1 cellular context compared by ENCODE assay signal in the genomic region with DNA sequence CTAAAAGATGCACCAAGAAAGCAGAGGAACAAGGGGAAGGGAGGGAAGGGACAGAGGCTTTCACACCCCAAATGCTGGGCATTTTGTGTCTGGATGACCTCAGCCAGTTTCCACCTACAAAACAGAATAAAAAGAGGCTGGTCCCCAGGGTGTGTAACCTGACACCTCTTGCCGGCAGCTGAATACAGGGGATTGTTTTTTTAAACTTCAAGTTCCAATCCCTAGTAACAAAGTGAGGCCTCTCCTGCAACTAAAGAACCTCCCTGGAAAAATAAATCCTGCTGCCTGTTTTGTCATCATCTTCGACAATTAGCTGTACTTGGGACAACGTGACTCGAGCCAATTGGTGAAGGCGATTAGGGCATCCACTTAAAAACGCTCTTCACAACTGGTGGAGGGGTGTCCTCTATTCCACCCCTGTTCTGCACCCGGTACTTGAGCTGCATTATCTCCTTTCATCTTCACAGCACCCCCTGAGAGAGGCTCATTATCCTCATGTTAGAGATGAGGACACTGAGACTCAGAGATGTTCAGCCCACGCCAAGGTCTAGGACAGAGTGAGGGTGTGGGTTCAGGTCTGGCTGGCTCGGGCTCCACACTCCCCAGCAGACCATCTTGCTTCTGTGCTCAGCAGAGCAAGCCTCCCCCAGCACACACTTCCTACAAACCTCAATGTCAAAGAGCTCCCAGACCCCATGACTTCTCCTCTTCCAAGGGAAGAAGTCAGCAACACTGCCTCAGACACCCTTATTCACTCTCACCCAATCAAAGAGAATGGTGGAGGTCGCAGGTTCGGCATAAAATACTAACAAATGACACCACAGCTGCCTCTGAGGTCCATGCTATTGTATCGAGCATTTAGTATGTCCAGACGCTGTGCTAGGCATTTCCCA.
TF ChIP-seq lines count a peak whose summit lies in the region.

No MANE protein-coding gene starts in this region.

TF ChIP-seq in HepG2, 621 proteins besides CTCF, POLR2A, EP300 and RAD21 (continued from another document):
- TF ChIP-seq DDIT3 (CRISPR knock-in tag; IDR thresholded peaks at IDR 0.05) (no peak), ZNF83 (CRISPR knock-in tag; IDR thresholded peaks at IDR 0.05; ENCODE audit: borderline replicate concordance) (no peak), ZNF713 (CRISPR knock-in tag; IDR thresholded peaks at IDR 0.05) (no peak), ZNF629 (CRISPR knock-in tag; conservative IDR thresholded peaks at IDR 0.05) (no peak)
TF ChIP-seq in HepG2: peak in this region for 2.
